ENCODE assay signal across 8 cellular contexts in the genomic region with DNA sequence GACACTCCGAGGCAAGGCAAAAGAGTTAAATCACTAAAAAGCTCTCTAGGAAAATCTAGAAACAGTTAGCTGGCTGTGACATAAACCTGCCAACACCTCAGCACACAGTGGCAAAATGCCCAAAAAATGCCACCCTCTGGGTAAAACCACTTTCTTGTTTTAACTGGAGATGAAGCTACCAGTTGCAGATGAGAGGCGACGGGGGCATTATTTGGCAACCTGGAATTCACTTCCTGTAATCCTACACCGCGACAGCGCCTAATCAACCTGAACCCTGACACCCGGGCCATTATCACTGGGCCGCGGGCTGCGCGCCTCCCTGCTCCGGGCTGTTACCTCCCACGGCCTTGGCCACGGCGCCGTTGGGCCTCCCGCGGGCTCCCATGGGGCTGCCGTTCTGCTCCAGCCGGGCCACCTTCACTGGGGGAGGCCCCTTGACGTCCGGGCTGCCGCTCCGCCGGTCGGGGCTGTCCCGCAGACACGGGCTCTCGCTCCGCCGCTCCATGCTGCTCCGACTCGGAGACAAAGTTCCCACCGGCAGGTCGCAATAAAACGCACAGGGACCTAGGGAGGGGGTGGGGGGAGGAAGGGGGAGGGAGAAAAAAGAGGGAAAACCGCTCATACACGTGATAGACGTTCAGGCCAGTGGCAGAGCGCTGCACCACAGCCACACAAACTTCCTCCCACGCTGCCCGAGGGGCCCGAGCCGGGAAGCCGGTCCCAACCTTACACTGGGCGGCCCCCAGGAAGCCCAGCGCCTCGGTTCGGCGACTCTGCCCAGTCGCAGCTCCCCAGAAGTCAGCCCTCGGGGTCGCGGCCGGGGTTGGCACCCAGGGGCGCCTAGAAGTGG. TPM values are rescaled to one million over a fixed set of nuclear protein-coding genes. Genes with fewer than 3 reads are reported as not detected.
A peak's percentile ranks its signal among the peaks of the same experiment; 100 is the strongest.
DNase-seq lines count a peak whose midpoint lies in the region; ATAC-seq, FAIRE-seq and TF ChIP-seq lines count a peak whose summit lies in the region.

No MANE protein-coding gene starts in this region.

- H3K27me3 ChIP-seq in mammary epithelial cell (ENCODE audit: insufficient read depth, low read length) (peaks cover 19% of the 10 kb centered on the region), MM.1S (replicated peaks; ENCODE audit: insufficient read depth, low read length) (peaks cover 19% of the 10 kb centered on the region)

- H3K4me1 ChIP-seq in mammary epithelial cell (ENCODE audit: insufficient read depth, low read length) (peaks cover 19% of the 10 kb centered on the region), mucosa of descending colon (ENCODE audit: low read depth) (no peaks in the 10 kb centered on the region), MM.1S (ENCODE audit: low read length) (peaks cover 7% of the 10 kb centered on the region; the same call in 1 of the 2 replicates)

- no peak overlapping the region for H3K9ac ChIP-seq in mammary epithelial cell (ENCODE audit: insufficient read depth, low read length)
- no peak overlapping the region for H3K9ac ChIP-seq in MM.1S (ENCODE audit: low read length)

- H3K4me2 ChIP-seq in mammary epithelial cell (ENCODE audit: insufficient read depth, low read depth, low read length), result peak overlapping the region; percentile 81
- H3K4me2 ChIP-seq in MM.1S (ENCODE audit: low read depth, low read length), result no peak overlapping the region

- H3K27ac ChIP-seq in mammary epithelial cell (ENCODE audit: insufficient read depth, low read depth, low read length), result no peak overlapping the region
- H3K27ac ChIP-seq in MM.1S (ENCODE audit: low read length), result no peak overlapping the region

- intact Hi-C loops in mammary epithelial cell (cut with micrococcal nuclease), result loop anchor here (2.0 to 5.0 kb wide), 3 partner anchors 51 to 1008 kb away; no protein-coding TSS in a partner anchor
- intact Hi-C loops in mucosa of descending colon (cut with DNase I, micrococcal nuclease), result no loop called here

- H4K20me1 ChIP-seq in mammary epithelial cell (ENCODE audit: insufficient read depth, low read length) (no peaks in the 10 kb centered on the region), MM.1S (ENCODE audit: insufficient read depth, low read length) (no peaks in the 10 kb centered on the region)

- TF ChIP-seq POLR2A in GM12891 (IDR thresholded peaks at IDR 0.05; ENCODE audit: low read depth, low read length), result no peak

- in situ Hi-C loops in mammary epithelial cell (cut with MboI; ENCODE audit: low sequenced_read_pairs in 2 of 2), result no loop called here

- H2AFZ ChIP-seq in mammary epithelial cell (ENCODE audit: low read depth, low read length) (peak overlapping the region; percentile 71), MM.1S (ENCODE audit: low read length) (no peak overlapping the region)

- 8% methylated on average over 32 of the region's 56 CpGs for WGBS in mammary epithelial cell (ENCODE audit: low coverage, missing lambda C conversion rate)

- ATAC-seq in mucosa of descending colon, result peak; percentile 70

- H3K4me3 ChIP-seq in mammary epithelial cell (replicated peaks in 1 of 3; ENCODE audit: insufficient read depth in 1 of 3, low read depth in 2 of 3, low read length in 3 of 3) (peak overlapping the region; percentile 29 to 34 (median 32)), mucosa of descending colon (peak overlapping the region; percentile 65), MM.1S (ENCODE audit: low read length) (no peak overlapping the region)

- H3K36me3 ChIP-seq in mammary epithelial cell (ENCODE audit: insufficient read depth, low read length), result no peaks in the 10 kb centered on the region
- H3K36me3 ChIP-seq in mucosa of descending colon (ENCODE audit: low read depth), result no peaks in the 10 kb centered on the region
- no peaks in the 10 kb centered on the region for H3K36me3 ChIP-seq in MM.1S (replicated peaks; ENCODE audit: insufficient read depth, low read length)

- no peaks in the 10 kb centered on the region for H3F3A ChIP-seq in MM.1S (ENCODE audit: insufficient read depth, low read length)

- H3K9me3 ChIP-seq in mammary epithelial cell (replicated peaks; ENCODE audit: insufficient read depth, low read length) (no peaks in the 10 kb centered on the region), mucosa of descending colon (no peaks in the 10 kb centered on the region), MM.1S (replicated peaks; ENCODE audit: insufficient read depth, low read length) (no peaks in the 10 kb centered on the region)

- TF ChIP-seq CTCF in mammary epithelial cell (conservative IDR thresholded peaks at IDR 0.05 in 1 of 2, IDR thresholded peaks at IDR 0.05 in 1 of 2; ENCODE audit: extremely low read depth in 1 of 2, insufficient read depth in 1 of 2, low read depth in 1 of 2, low read length in 2 of 2) (no peak), mucosa of descending colon (IDR thresholded peaks at IDR 0.05) (no peak), MM.1S (IDR thresholded peaks at IDR 0.05; ENCODE audit: low read length) (no peak)

- CTCF ChIA-PET in mammary epithelial cell (lab: Charles Lee; ENCODE audit: low non-redundant PET), result no interaction called here

- DNase-seq in A172 (ENCODE audit: low spot score) (peak; percentile 82), GM12891 (ENCODE audit: insufficient read length, low spot score) (peak; percentile 5), NCI-H2171 treated with DMSO at 0.1 percent for 48 hours (lab: John Stamatoyannopoulos, UW) (peak; percentile 79), mammary epithelial cell (peak; percentile 54), mucosa of descending colon (peak; percentile 83 to 85 (median 83)), MM.1S (no peak), ureter (ENCODE audit: low spot score) (no peak), activated T-cell treated with anti-CD3 and anti-CD28 coated beads for 4 hours (no peak)

- H3K9me2 ChIP-seq in MM.1S (replicated peaks; ENCODE audit: insufficient read depth, low read length), result no peaks in the 10 kb centered on the region

- H3K79me2 ChIP-seq in mammary epithelial cell (ENCODE audit: insufficient read depth, low read length) (no peaks in the 10 kb centered on the region), MM.1S (ENCODE audit: low read length) (no peaks in the 10 kb centered on the region)

- FAIRE-seq in GM12891 (lab: Jason Lieb, UNC), result no peak

- BruUV-seq in mammary epithelial cell (replicated peaks; lab: Mats Ljungman, UMichigan), result no TSS peak

- dilution Hi-C loops in mammary epithelial cell (cut with HindIII; ENCODE audit: low sequenced_read_pairs), result no loop called here

TF ChIP-seq in GM12891, 5 proteins besides CTCF, POLR2A, EP300 and RAD21:
- TF ChIP-seq POLR2AphosphoS5 (IDR thresholded peaks at IDR 0.05; ENCODE audit: low read depth, low read length) (no peak), TAF1 (IDR thresholded peaks at IDR 0.05; ENCODE audit: low read depth, low read length) (no peak), PAX5 (IDR thresholded peaks at IDR 0.05; ENCODE audit: insufficient read depth, low read length, severe bottlenecking) (no peak), SPI1 (IDR thresholded peaks at IDR 0.05; ENCODE audit: low read depth, low read length) (no peak), POU2F2 (IDR thresholded peaks at IDR 0.05; ENCODE audit: low read depth, low read length) (no peak)

RNA-seq across cellular contexts. Expression of a gene that starts 2.0 kb away (rescaled TPM):
- total RNA-seq in A172 (2014; rRNA removed; shearing (Covaris generic)), result 8.8 and 10.2 TPM in 2 replicates
- 0.01 TPM for polyA plus RNA-seq in GM12891 (2012; ENCODE audit: low read depth, missing spikeins)
- total RNA-seq in mammary epithelial cell (10 to 100 TPM in 1 of 2 donors, 1 to 10 TPM in 1; 7.5 to 13.7 TPM), mucosa of descending colon (100 to 1,000 TPM; 125 to 328 (median 183) TPM), ureter (2.7 TPM)
- 1.1 TPM for polyA plus RNA-seq in mammary epithelial cell
- polyA minus RNA-seq in mammary epithelial cell, result 1.8 TPM

Comparison
In these comparisons a context has a peak if more than half of its experiments do, and no peak if none do; other contexts are left out.
1. DNase-seq: peak in A172 (single experiment), GM12891 (single experiment), NCI-H2171 treated with DMSO at 0.1 percent for 48 hours (single experiment), mammary epithelial cell (single experiment) and mucosa of descending colon (3 of 3); none in MM.1S (single experiment), ureter (single experiment) and activated T-cell treated with anti-CD3 and anti-CD28 coated beads for 4 hours (single experiment).
2. RNA of a gene that starts 2.0 kb away (total RNA-seq): 125 to 328 TPM in mucosa of descending colon; 7.5 to 13.7 TPM in mammary epithelial cell, 8.8 to 10.2 TPM in A172 and 2.7 TPM in ureter (single experiment); every median in the first group is over 4 times any median in the second.